ENCODE assay signal across 18 cellular contexts in the genomic region with DNA sequence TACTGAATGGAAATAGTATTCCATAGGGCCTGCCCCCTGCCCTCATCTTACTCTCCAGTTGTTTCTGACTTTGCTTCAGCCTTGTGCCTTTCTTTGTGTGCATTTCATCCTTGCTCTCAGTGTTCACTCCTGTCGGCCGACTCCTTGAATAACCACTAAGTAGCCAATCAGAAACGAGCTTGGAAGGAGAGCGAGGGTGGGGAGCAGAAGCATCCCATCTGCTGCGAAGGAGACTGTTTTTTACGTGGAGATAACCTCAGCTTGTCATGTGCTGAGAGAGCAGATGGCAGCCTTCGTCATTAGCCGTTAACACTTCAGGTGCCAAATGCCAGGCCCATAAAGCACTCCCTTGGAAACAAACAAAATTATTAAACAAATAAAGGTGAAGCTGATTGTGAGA. TPM values are rescaled to one million over a fixed set of nuclear protein-coding genes. Genes with fewer than 3 reads are reported as not detected.
A peak's percentile ranks its signal among the peaks of the same experiment; 100 is the strongest.
DNase-seq lines count a peak whose midpoint lies in the region; ATAC-seq and TF ChIP-seq lines count a peak whose summit lies in the region.
"Had no signal": no experiment of that assay in that cellular context is flagged by ENCODE, and none has a peak within 500 bp of the region (broad histone marks: within the 10 kb centered on the region; RNA-seq: fewer than 3 reads in every experiment).

No MANE protein-coding gene starts in this region.

- ATAC-seq in HG02973 (IDR thresholded peaks at IDR 0.05; ENCODE audit: unreplicated experiment) = no peak
- ATAC-seq in naive thymus-derived CD4-positive, alpha-beta T cell = no peak
- ATAC-seq: GM12878; K562; natural killer cell treated with Interleukin-12 subunit alpha and Interleukin-12 subunit beta and Interleukin-15 and Interleukin-18, amount 100 ng/mL, for 72 hours; Right ventricle myocardium inferior had no signal

- no peak overlapping the region for H3K27ac ChIP-seq in naive thymus-derived CD4-positive, alpha-beta T cell (ENCODE audit: low read depth, low read length)

- peaks cover 30% of the 10 kb centered on the region for H3K4me1 Mint-ChIP-seq in mesothelial cell of epicardium
- no peaks in the 10 kb centered on the region for H3K4me1 Mint-ChIP-seq in activated CD4-positive, alpha-beta T cell treated with anti-CD3 and anti-CD28 coated beads, Interleukin-2, amount 10 ng/mL, durations not matched to agents 7 days and 5 days
- H3K4me1 Mint-ChIP-seq in naive thymus-derived CD4-positive, alpha-beta T cell = no peaks in the 10 kb centered on the region
- H3K4me1 Mint-ChIP-seq: immature natural killer cell had no signal

- no peak overlapping the region for H3K4me3 Mint-ChIP-seq in mesothelial cell of epicardium
- no peak overlapping the region for H3K4me3 Mint-ChIP-seq in activated CD4-positive, alpha-beta T cell treated with anti-CD3 and anti-CD28 coated beads, Interleukin-2, amount 10 ng/mL, durations not matched to agents 7 days and 5 days
- no peak overlapping the region for H3K4me3 Mint-ChIP-seq in naive thymus-derived CD4-positive, alpha-beta T cell
- H3K4me3 Mint-ChIP-seq: activated naive CD8-positive, alpha-beta T cell treated with anti-CD3 and anti-CD28 coated beads, Interleukin-2, amount 10 ng/mL, durations not matched to agents 7 days and 5 days; immature natural killer cell; natural killer cell treated with Interleukin-12 subunit alpha and Interleukin-12 subunit beta and Interleukin-15 and Interleukin-18, amount 100 ng/mL, for 72 hours had no signal

- no peak for TF ChIP-seq CTCF in mesothelial cell of epicardium (IDR thresholded peaks at IDR 0.05; ENCODE audit: unreplicated experiment)

- H3K4me1 ChIP-seq in naive thymus-derived CD4-positive, alpha-beta T cell (ENCODE audit: control insufficient read depth in 2 of 2, insufficient read depth in 2 of 2, low read length in 2 of 2) = no peaks in the 10 kb centered on the region

- peaks cover 45% of the 10 kb centered on the region for H3K36me3 Mint-ChIP-seq in mesothelial cell of epicardium
- H3K36me3 Mint-ChIP-seq in activated CD4-positive, alpha-beta T cell treated with anti-CD3 and anti-CD28 coated beads, Interleukin-2, amount 10 ng/mL, durations not matched to agents 7 days and 5 days (ENCODE audit: low read depth) = no peaks in the 10 kb centered on the region
- peaks cover 0 to 21% (median 7%) of the 10 kb centered on the region in 5 donors for H3K36me3 Mint-ChIP-seq in naive thymus-derived CD4-positive, alpha-beta T cell
- H3K36me3 Mint-ChIP-seq: immature natural killer cell; natural killer cell treated with Interleukin-12 subunit alpha and Interleukin-12 subunit beta and Interleukin-15 and Interleukin-18, amount 100 ng/mL, for 72 hours had no signal

- H3K9me3 Mint-ChIP-seq in mesothelial cell of epicardium = no peaks in the 10 kb centered on the region
- no peaks in the 10 kb centered on the region for H3K9me3 Mint-ChIP-seq in activated CD4-positive, alpha-beta T cell treated with anti-CD3 and anti-CD28 coated beads, Interleukin-2, amount 10 ng/mL, durations not matched to agents 7 days and 5 days
- H3K9me3 Mint-ChIP-seq in naive thymus-derived CD4-positive, alpha-beta T cell = no peaks in the 10 kb centered on the region
- H3K9me3 Mint-ChIP-seq: activated naive CD8-positive, alpha-beta T cell treated with anti-CD3 and anti-CD28 coated beads, Interleukin-2, amount 10 ng/mL, durations not matched to agents 7 days and 5 days; immature natural killer cell; natural killer cell treated with Interleukin-12 subunit alpha and Interleukin-12 subunit beta and Interleukin-15 and Interleukin-18, amount 100 ng/mL, for 72 hours had no signal

- in situ Hi-C loops in SK-MEL-5 (cut with HindIII; ENCODE audit: low pct_unique_long_range_greater_than_20kb, low sequenced_read_pairs) = no loop called here

- CTCF ChIA-PET in activated CD4-positive, alpha-beta T cell treated with anti-CD3 and anti-CD28 coated beads, Interleukin-2, amount 10 ng/mL, durations not matched to agents 7 days and 5 days (lab: Charles Lee) = no interaction called here
- CTCF ChIA-PET in naive thymus-derived CD4-positive, alpha-beta T cell (lab: Charles Lee) = interaction anchor here (0.6 to 0.7 kb wide), 2 partner anchors 544 to 681 kb away, joined by 3 read pairs; no protein-coding TSS in a partner anchor

- POLR2A ChIA-PET in activated CD4-positive, alpha-beta T cell treated with anti-CD3 and anti-CD28 coated beads, Interleukin-2, amount 10 ng/mL, durations not matched to agents 7 days and 5 days (lab: Charles Lee) = no interaction called here
- POLR2A ChIA-PET in naive thymus-derived CD4-positive, alpha-beta T cell (lab: Charles Lee) = interaction anchor here (0.6 kb wide), 1 partner anchor 684 kb away, joined by 3 read pairs; no protein-coding TSS in a partner anchor

- H3K9me3 ChIP-seq in naive thymus-derived CD4-positive, alpha-beta T cell (ENCODE audit: control insufficient read depth in 2 of 3, low read length in 3 of 3) = no peaks in the 10 kb centered on the region

- no peaks in the 10 kb centered on the region for H3K27me3 ChIP-seq in naive thymus-derived CD4-positive, alpha-beta T cell (ENCODE audit: control insufficient read depth in 2 of 2, insufficient read depth in 2 of 2, low read length in 2 of 2)

- peak; percentile 65 for DNase-seq in Ammon's horn (ENCODE audit: low spot score)
- peak; percentile 58 for DNase-seq in NCI-H1436 treated with DMSO at 0.1 percent for 48 hours (lab: John Stamatoyannopoulos, UW)
- peak; percentile 38 for DNase-seq in SK-MEL-5 (ENCODE audit: low read depth, low spot score)
- no peak for DNase-seq in mesothelial cell of epicardium (ENCODE audit: low spot score in 2 of 2, unreplicated experiment in 2 of 2)
- no peak for DNase-seq in activated CD4-positive, alpha-beta T cell treated with anti-CD3 and anti-CD28 coated beads, Interleukin-2, amount 10 ng/mL, durations not matched to agents 7 days and 5 days
- DNase-seq in iPS-NIHi7 (ENCODE audit: extremely low spot score) = no peak
- no peak for DNase-seq in naive thymus-derived CD4-positive, alpha-beta T cell
- DNase-seq: activated CD8-positive, alpha-beta memory T cell treated with anti-CD3 and anti-CD28 coated beads, Interleukin-2, amount 50 U/mL, for 48 hours; activated naive CD8-positive, alpha-beta T cell treated with anti-CD3 and anti-CD28 coated beads, Interleukin-2, amount 10 ng/mL, durations not matched to agents 7 days and 5 days; DMS53; immature natural killer cell; NCI-H526 had no signal

- no peaks in the 10 kb centered on the region for H3K27me3 Mint-ChIP-seq in mesothelial cell of epicardium (ENCODE audit: low read depth)
- H3K27me3 Mint-ChIP-seq in activated CD4-positive, alpha-beta T cell treated with anti-CD3 and anti-CD28 coated beads, Interleukin-2, amount 10 ng/mL, durations not matched to agents 7 days and 5 days = no peaks in the 10 kb centered on the region
- H3K27me3 Mint-ChIP-seq in naive thymus-derived CD4-positive, alpha-beta T cell = peaks cover 0 to 2% (median 0%) of the 10 kb centered on the region in 5 donors
- H3K27me3 Mint-ChIP-seq: activated naive CD8-positive, alpha-beta T cell treated with anti-CD3 and anti-CD28 coated beads, Interleukin-2, amount 10 ng/mL, durations not matched to agents 7 days and 5 days had no signal

- H3K4me3 ChIP-seq in naive thymus-derived CD4-positive, alpha-beta T cell (ENCODE audit: low read length) = no peak overlapping the region
- H3K4me3 ChIP-seq: GM12878, K562 had no signal

- intact Hi-C loops in naive thymus-derived CD4-positive, alpha-beta T cell (cut with micrococcal nuclease) = no loop called here

- peak overlapping the region; percentile 64 for H3K27ac Mint-ChIP-seq in mesothelial cell of epicardium
- no peak overlapping the region for H3K27ac Mint-ChIP-seq in activated CD4-positive, alpha-beta T cell treated with anti-CD3 and anti-CD28 coated beads, Interleukin-2, amount 10 ng/mL, durations not matched to agents 7 days and 5 days
- no peak overlapping the region for H3K27ac Mint-ChIP-seq in naive thymus-derived CD4-positive, alpha-beta T cell
- H3K27ac Mint-ChIP-seq: activated naive CD8-positive, alpha-beta T cell treated with anti-CD3 and anti-CD28 coated beads, Interleukin-2, amount 10 ng/mL, durations not matched to agents 7 days and 5 days; immature natural killer cell; natural killer cell treated with Interleukin-12 subunit alpha and Interleukin-12 subunit beta and Interleukin-15 and Interleukin-18, amount 100 ng/mL, for 72 hours had no signal

- no peaks in the 10 kb centered on the region for H3K36me3 ChIP-seq in naive thymus-derived CD4-positive, alpha-beta T cell (ENCODE audit: control insufficient read depth in 2 of 3, insufficient read depth in 3 of 3, low read length in 3 of 3)

RNA-seq across cellular contexts. Expression of a gene that starts 45.4 kb away (rescaled TPM):
- 0.11 TPM in 2 replicates for total RNA-seq in SK-MEL-5 (2014; rRNA removed; shearing (Covaris generic))
- polyA plus RNA-seq in SK-MEL-5 (2015; cell fraction: cytosol; rRNA removed) = 0.06 TPM in 1 of 2 replicates, not detected in the other
- polyA plus RNA-seq in SK-MEL-5 (2015; cell fraction: nucleus; rRNA removed) = 0.19 and 0.94 TPM in 2 replicates
- total RNA-seq in mesothelial cell of epicardium = 0.34 to 0.49 TPM (median 0.41 TPM) in 3 replicates
- total RNA-seq in activated CD4-positive, alpha-beta T cell treated with anti-CD3 and anti-CD28 coated beads, Interleukin-2, amount 10 ng/mL, durations not matched to agents 7 days and 5 days = not detected
- total RNA-seq in naive thymus-derived CD4-positive, alpha-beta T cell = under 1 TPM in 3 of 5 experiments, not detected in 2; 0.22 to 0.38 (median 0.27) TPM
- polyA plus RNA-seq in naive thymus-derived CD4-positive, alpha-beta T cell = under 1 TPM; 0.11 to 0.20 TPM
- total RNA-seq: A673; GM12878; K562; natural killer cell treated with Interleukin-12 subunit alpha and Interleukin-12 subunit beta and Interleukin-15 and Interleukin-18, amount 100 ng/mL, for 72 hours; Right ventricle myocardium inferior had no signal

RNA-seq across cellular contexts. Expression of a gene that starts 49.3 kb away (rescaled TPM):
- total RNA-seq in SK-MEL-5 (2014; rRNA removed; shearing (Covaris generic)) = 41.3 and 41.5 TPM in 2 replicates
- polyA plus RNA-seq in SK-MEL-5 (2015; cell fraction: cytosol; rRNA removed) = 131 and 148 TPM in 2 replicates
- polyA plus RNA-seq in SK-MEL-5 (2015; cell fraction: nucleus; rRNA removed) = 81.7 and 122 TPM in 2 replicates
- 94.9 to 112 TPM (median 105 TPM) in 3 replicates for total RNA-seq in mesothelial cell of epicardium
- total RNA-seq in activated CD4-positive, alpha-beta T cell treated with anti-CD3 and anti-CD28 coated beads, Interleukin-2, amount 10 ng/mL, durations not matched to agents 7 days and 5 days = 10 to 100 TPM; 12.1 to 17.7 TPM
- 10 to 100 TPM in 4 of 5 experiments, 1 to 10 TPM in 1; 6.7 to 17.8 (median 14.1) TPM for total RNA-seq in naive thymus-derived CD4-positive, alpha-beta T cell
- polyA plus RNA-seq in naive thymus-derived CD4-positive, alpha-beta T cell = 1 to 10 TPM; 3.0 to 3.3 TPM

RNA-seq across cellular contexts. Expression of a gene that starts 54.1 kb away (rescaled TPM):
- 26.9 and 35.5 TPM in 2 replicates for total RNA-seq in SK-MEL-5 (2014; rRNA removed; shearing (Covaris generic))
- polyA plus RNA-seq in SK-MEL-5 (2015; cell fraction: cytosol; rRNA removed) = 39.2 and 49.0 TPM in 2 replicates
- 8.9 and 19.2 TPM in 2 replicates for polyA plus RNA-seq in SK-MEL-5 (2015; cell fraction: nucleus; rRNA removed)
- 9.4 to 10.3 TPM (median 9.5 TPM) in 3 replicates for total RNA-seq in mesothelial cell of epicardium
- 10 to 100 TPM in 1 of 2 experiments, 1 to 10 TPM in 1; 8.7 to 11.0 TPM for total RNA-seq in activated CD4-positive, alpha-beta T cell treated with anti-CD3 and anti-CD28 coated beads, Interleukin-2, amount 10 ng/mL, durations not matched to agents 7 days and 5 days
- 1 to 10 TPM; 7.8 to 9.5 (median 8.6) TPM for total RNA-seq in naive thymus-derived CD4-positive, alpha-beta T cell
- 10 to 100 TPM; 17.0 to 28.7 TPM for polyA plus RNA-seq in naive thymus-derived CD4-positive, alpha-beta T cell

RNA-seq across cellular contexts. Expression of a gene that starts 54.5 kb away (rescaled TPM):
- total RNA-seq in SK-MEL-5 (2014; rRNA removed; shearing (Covaris generic)) = 0.11 and 0.16 TPM in 2 replicates
- polyA plus RNA-seq in SK-MEL-5 (2015; cell fraction: cytosol; rRNA removed) = 0.04 TPM in 1 of 2 replicates, not detected in the other
- 0.09 and 0.27 TPM in 2 replicates for polyA plus RNA-seq in SK-MEL-5 (2015; cell fraction: nucleus; rRNA removed)
- 0.07 TPM in 1 of 3 replicates, not detected in the others for total RNA-seq in mesothelial cell of epicardium
- 1 to 10 TPM; 1.2 to 1.6 TPM for total RNA-seq in activated CD4-positive, alpha-beta T cell treated with anti-CD3 and anti-CD28 coated beads, Interleukin-2, amount 10 ng/mL, durations not matched to agents 7 days and 5 days
- 1 to 10 TPM in 4 of 5 experiments, under 1 TPM in 1; 0.29 to 9.9 (median 4.6) TPM for total RNA-seq in naive thymus-derived CD4-positive, alpha-beta T cell
- polyA plus RNA-seq in naive thymus-derived CD4-positive, alpha-beta T cell = 1 to 10 TPM in 1 of 2 donors, under 1 TPM in 1; 0.73 to 1.7 TPM
- total RNA-seq: A673, GM12878, K562 had no signal

Comparison
In these comparisons a context has a peak if more than half of its experiments do, and no peak if none do; other contexts are left out.
1. DNase-seq: peak in Ammon's horn (single experiment), NCI-H1436 treated with DMSO at 0.1 percent for 48 hours (single experiment) and SK-MEL-5 (single experiment); none in mesothelial cell of epicardium (0 of 2), activated CD4-positive, alpha-beta T cell treated with anti-CD3 and anti-CD28 coated beads, Interleukin-2, amount 10 ng/mL, durations not matched to agents 7 days and 5 days (single experiment), iPS-NIHi7 (single experiment) and naive thymus-derived CD4-positive, alpha-beta T cell (0 of 9).